In genomic region chr3:123618768-123619484, GRCh38 we compare ENCODE assay signal across 8 cellular contexts. TPM values are rescaled to one million over a fixed set of nuclear protein-coding genes. Genes with fewer than 3 reads are reported as not detected.
DNase-seq lines count a peak whose midpoint lies in the region; ATAC-seq and TF ChIP-seq lines count a peak whose summit lies in the region.

No MANE protein-coding gene starts in this region.

- no peak overlapping the region for H3K27ac Mint-ChIP-seq in activated T-cell treated with anti-CD3 and anti-CD28 coated beads, Interleukin-2, amount 50 U/mL, for 72 hours

- TF ChIP-seq CTCF in AG10803 (conservative IDR thresholded peaks at IDR 0.05; ENCODE audit: low read length) (no peak), GM10266 (IDR thresholded peaks at IDR 0.05; ENCODE audit: control insufficient read depth, insufficient read depth, low read depth, missing control alignments) (no peak)

- no peak overlapping the region for H3K4me3 Mint-ChIP-seq in activated T-cell treated with anti-CD3 and anti-CD28 coated beads, Interleukin-2, amount 50 U/mL, for 72 hours

- ATAC-seq in GM18909 (IDR thresholded peaks at IDR 0.05; ENCODE audit: poor library complexity, unreplicated experiment) (no peak), GM21526 (IDR thresholded peaks at IDR 0.05; ENCODE audit: low FRiP score, unreplicated experiment) (no peak)
- no peak for ATAC-seq in activated T-cell treated with anti-CD3 and anti-CD28 coated beads, Interleukin-2, amount 50 U/mL, for 72 hours (replicated peaks in 1 of 2)

- peak overlapping the region; percentile 53 for H3K27ac ChIP-seq in caudate nucleus (ENCODE audit: low read depth, low read length)

- no peaks in the 10 kb centered on the region for H3K36me3 Mint-ChIP-seq in activated T-cell treated with anti-CD3 and anti-CD28 coated beads, Interleukin-2, amount 50 U/mL, for 72 hours (ENCODE audit: insufficient read depth in 2 of 2)

- no peak overlapping the region for H3K4me3 ChIP-seq in AG10803 (ENCODE audit: low read length)

- DNase-seq in AG10803 (ENCODE audit: low read depth), result peak; percentile 77
- DNase-seq in NCI-H1105 treated with DMSO at 0.1 percent for 48 hours (lab: John Stamatoyannopoulos, UW), result peak; percentile 73
- DNase-seq in caudate nucleus (lab: John Stamatoyannopoulos, UW), result peak in 30 of 61 donors; percentile 10 to 55 (median 33)
- peak; percentile 70 for DNase-seq in midbrain (lab: John Stamatoyannopoulos, UW)
- DNase-seq in activated T-cell treated with anti-CD3 and anti-CD28 coated beads, Interleukin-2, amount 50 U/mL, for 72 hours, result no peak
- DNase-seq in GM10266 (ENCODE audit: extremely low spot score), result no peak

- H3K27me3 Mint-ChIP-seq in activated T-cell treated with anti-CD3 and anti-CD28 coated beads, Interleukin-2, amount 50 U/mL, for 72 hours (ENCODE audit: low read depth), result no peaks in the 10 kb centered on the region

- no peaks in the 10 kb centered on the region for H3K4me1 Mint-ChIP-seq in activated T-cell treated with anti-CD3 and anti-CD28 coated beads, Interleukin-2, amount 50 U/mL, for 72 hours (ENCODE audit: low read depth)

- H3K9me3 Mint-ChIP-seq in activated T-cell treated with anti-CD3 and anti-CD28 coated beads, Interleukin-2, amount 50 U/mL, for 72 hours, result no peaks in the 10 kb centered on the region

RNA-seq across cellular contexts. Expression of gene HACD2, which starts 34.1 kb away (rescaled TPM):
- total RNA-seq in activated T-cell treated with anti-CD3 and anti-CD28 coated beads, Interleukin-2, amount 50 U/mL, for 72 hours, result 10 to 100 TPM; 27.1 to 30.0 TPM

Comparison
In these comparisons a context has a peak if more than half of its experiments do, and no peak if none do; other contexts are left out.
1. DNase-seq: peak in AG10803 (single experiment), NCI-H1105 treated with DMSO at 0.1 percent for 48 hours (single experiment) and midbrain (single experiment); none in activated T-cell treated with anti-CD3 and anti-CD28 coated beads, Interleukin-2, amount 50 U/mL, for 72 hours (0 of 2) and GM10266 (single experiment).